8 cellular contexts compared by ENCODE assay signal in the genomic region with DNA sequence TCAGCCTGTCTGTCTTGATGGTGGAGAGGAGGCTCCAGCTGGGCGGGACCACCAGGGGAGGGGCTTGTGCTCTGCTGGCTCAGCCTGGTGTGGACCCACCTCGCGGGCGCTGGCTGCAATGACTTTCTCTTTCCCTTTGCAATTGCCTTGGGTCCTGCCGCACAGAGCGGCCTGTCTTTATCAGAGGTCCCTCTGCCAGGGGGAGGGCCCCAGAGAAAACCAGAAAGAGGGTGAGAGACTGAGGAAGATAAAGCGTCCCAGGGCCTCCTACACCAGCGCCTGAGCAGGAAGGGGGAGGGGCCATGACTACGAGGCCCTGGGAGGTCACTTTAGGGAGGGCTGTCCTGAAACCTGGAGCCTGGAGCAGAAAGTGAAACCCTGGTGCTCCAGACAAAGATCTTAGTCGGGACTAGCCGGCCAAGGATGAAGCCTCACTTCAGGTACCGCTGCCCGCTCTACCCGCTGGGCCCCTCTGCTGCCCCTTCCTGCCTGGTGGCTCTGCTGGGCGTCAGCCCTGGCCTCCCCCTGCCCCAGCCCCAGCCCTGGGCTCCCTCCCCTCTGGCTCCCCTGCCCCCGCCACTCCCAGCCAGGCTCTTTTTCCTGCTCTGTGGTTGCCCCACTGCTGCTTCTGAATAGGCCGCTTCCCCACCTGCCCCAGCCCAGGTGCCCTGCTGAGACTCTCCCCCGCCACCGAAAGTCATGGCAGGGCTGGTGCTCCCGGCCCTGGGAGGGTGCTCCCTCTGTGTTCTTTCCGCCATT.
DNase-seq lines count a peak whose midpoint lies in the region; ATAC-seq and TF ChIP-seq lines count a peak whose summit lies in the region.
"Not testable (repeated sequence)": the region's sequence is repeated elsewhere in the genome, so short reads cannot be mapped to it uniquely, and the experiment has no call there.

A gene (plus strand): TSS at position 327 of the 759 bp plus-strand sequence. CDS start 97 bp downstream, at position 424.

- H3K4me1 ChIP-seq in RWPE2 (ENCODE audit: insufficient read depth, poor library complexity, severe bottlenecking), result not testable (repeated sequence)

- H3K36me3 ChIP-seq in RWPE2 (ENCODE audit: low read depth), result not testable (repeated sequence)

- H3K27me3 ChIP-seq in RWPE2 (ENCODE audit: insufficient read depth, poor library complexity, severe bottlenecking), result not testable (repeated sequence)

- DNase-seq in COLO668 (lab: John Stamatoyannopoulos, UW; ENCODE audit: unreplicated experiment) (peak; percentile 55), erythroblast (lab: John Stamatoyannopoulos, UW) (peak in 1 of 2 experiments; percentile 91), midbrain (lab: John Stamatoyannopoulos, UW) (peak; percentile 8)
- DNase-seq in RWPE2 (ENCODE audit: low spot score), result not testable (repeated sequence)
- peak; percentile 72 to 80 for DNase-seq in activated T-cell treated with anti-CD3 and anti-CD28 coated beads, Interleukin-2, amount 50 U/mL, for 48 hours
- DNase-seq in stimulated activated CD8-positive, alpha-beta memory T cell treated with anti-CD3 and anti-CD28 coated beads, Interleukin-12 subunit alpha, Interleukin-12 subunit beta, amount 100 ng/mL, for 4 hours (ENCODE audit: low read depth), result peak; percentile 64

- H3K9me3 ChIP-seq in RWPE2 (ENCODE audit: severe bottlenecking), result not testable (repeated sequence)

- not testable (repeated sequence) for TF ChIP-seq CTCF in RWPE2 (IDR thresholded peaks at IDR 0.05; ENCODE audit: poor library complexity, severe bottlenecking)

- peak; percentile 47 for TF ChIP-seq POLR2A in erythroblast (IDR thresholded peaks at IDR 0.05; ENCODE audit: low read length)

- peak within 1 kb of the TSS; percentile 38 for H3K4me3 ChIP-seq in RWPE2 (ENCODE audit: severe bottlenecking)

- peak within 1 kb of the TSS; percentile 48 for H3K27ac ChIP-seq in RWPE2 (ENCODE audit: poor library complexity, severe bottlenecking)

- peak; percentile 75 for ATAC-seq in GM19468 (IDR thresholded peaks at IDR 0.05; ENCODE audit: extremely low read depth, unreplicated experiment)
- ATAC-seq in HG03457 (IDR thresholded peaks at IDR 0.05; ENCODE audit: unreplicated experiment), result peak; percentile 83
- peak; percentile 89 for ATAC-seq in RWPE2 (ENCODE audit: low read depth)
